In genomic region chr6:169702640-169703246, GRCh38 we compare ENCODE assay signal across 6 cellular contexts.
DNase-seq lines count a peak whose midpoint lies in the region; ATAC-seq lines count a peak whose summit lies in the region.

No MANE protein-coding gene starts in this region.

- H3K27ac ChIP-seq in iPS-18a (ENCODE audit: low read length) (peak overlapping the region; percentile 80), subcutaneous abdominal adipose tissue (ENCODE audit: low read depth, low read length) (peak overlapping the region; percentile 92)

- H3K27me3 ChIP-seq in iPS-18a (ENCODE audit: control insufficient read depth, insufficient read depth, low read length), result no peaks in the 10 kb centered on the region
- no peaks in the 10 kb centered on the region for H3K27me3 ChIP-seq in subcutaneous abdominal adipose tissue (ENCODE audit: control insufficient read depth in 5 of 5, insufficient read depth in 4 of 5, low read length in 5 of 5)

- DNase-seq in activated CD4-positive, alpha-beta T cell treated with anti-CD3 and anti-CD28 coated beads, Interleukin-2, amount 50 U/mL, for 4 hours, result peak; percentile 19 to 26

- peaks cover 18% of the 10 kb centered on the region for H3K36me3 ChIP-seq in iPS-18a (ENCODE audit: control insufficient read depth, low read depth, low read length)
- peaks cover 3 to 13% (median 10%) of the 10 kb centered on the region in 5 donors for H3K36me3 ChIP-seq in subcutaneous abdominal adipose tissue (ENCODE audit: control insufficient read depth in 5 of 5, insufficient read depth in 5 of 5, low read length in 5 of 5)

- ATAC-seq in GM18909 (IDR thresholded peaks at IDR 0.05; ENCODE audit: poor library complexity, unreplicated experiment), result peak; percentile 19
- ATAC-seq in HG03159 (IDR thresholded peaks at IDR 0.05; ENCODE audit: unreplicated experiment), result peak; percentile 14
- ATAC-seq in HG02759 (IDR thresholded peaks at IDR 0.05; ENCODE audit: unreplicated experiment), result no peak

- peaks cover 23% of the 10 kb centered on the region for H3K4me1 ChIP-seq in iPS-18a (ENCODE audit: control insufficient read depth, low read depth, low read length)
- peaks cover 6 to 46% (median 43%) of the 10 kb centered on the region in 5 donors for H3K4me1 ChIP-seq in subcutaneous abdominal adipose tissue (ENCODE audit: control insufficient read depth in 5 of 5, insufficient read depth in 5 of 5, low read length in 5 of 5)

- H3K9ac ChIP-seq in iPS-18a (ENCODE audit: low read length) (peak overlapping the region; percentile 89), subcutaneous abdominal adipose tissue (ENCODE audit: low read length in 5 of 5) (peak overlapping the region; percentile 77 to 98 (median 94))

- H3K9me3 ChIP-seq in iPS-18a (ENCODE audit: control insufficient read depth, low read depth, low read length) (no peaks in the 10 kb centered on the region), subcutaneous abdominal adipose tissue (ENCODE audit: control insufficient read depth in 5 of 5, low read length in 5 of 5) (no peaks in the 10 kb centered on the region)

- H3K4me3 ChIP-seq in iPS-18a (ENCODE audit: low read length), result peak overlapping the region; percentile 93
- H3K4me3 ChIP-seq in subcutaneous abdominal adipose tissue (ENCODE audit: low read depth in 1 of 5, low read length in 5 of 5), result peak overlapping the region; percentile 70 to 99 (median 93)
